Comparison of ENCODE assay signal across 11 cellular contexts in the genomic region with DNA sequence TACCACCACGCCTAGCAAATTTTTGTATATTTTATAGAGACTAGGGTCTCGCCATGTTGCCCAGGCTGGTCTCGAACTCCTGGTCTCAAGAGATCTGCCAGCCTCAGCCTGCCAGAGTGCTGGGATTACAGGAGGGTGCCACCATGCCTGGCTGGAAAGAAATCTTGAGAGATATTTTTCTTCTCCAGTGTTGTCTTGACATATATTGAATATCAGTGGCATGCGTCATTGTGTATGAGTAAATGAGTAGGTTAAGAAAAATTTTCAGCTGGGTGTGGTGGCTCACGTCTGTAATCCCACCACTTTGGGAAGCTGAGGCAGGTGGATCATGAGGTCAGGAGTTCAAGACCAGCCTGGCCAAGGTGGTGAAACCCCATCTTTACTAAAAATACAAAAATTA. TPM values are rescaled to one million over a fixed set of nuclear protein-coding genes. Genes with fewer than 3 reads are reported as not detected.
"Had no signal": no experiment of that assay in that cellular context is flagged by ENCODE, and none has a peak within 500 bp of the region (broad histone marks: within the 10 kb centered on the region; RNA-seq: fewer than 3 reads in every experiment).

No MANE protein-coding gene starts in this region.

- H3K36me3 ChIP-seq: cardiac muscle cell, ovary, right lobe of liver, stomach, upper lobe of right lung had no signal

- H3K27me3 ChIP-seq: cardiac muscle cell, dorsolateral prefrontal cortex, ovary, right lobe of liver, testis, upper lobe of right lung had no signal

- H3K4me3 ChIP-seq: cardiac muscle cell, dorsolateral prefrontal cortex, ovary, right lobe of liver, stomach, testis, upper lobe of right lung had no signal

- H3K27ac ChIP-seq: cardiac muscle cell, dorsolateral prefrontal cortex, ovary, right lobe of liver, testis, upper lobe of right lung had no signal

- ATAC-seq: right lobe of liver, upper lobe of right lung had no signal

- H3K9me3 ChIP-seq: ovary, right lobe of liver, stomach, testis, upper lobe of right lung had no signal

- DNase-seq: activated CD4-positive, alpha-beta T cell treated with anti-CD3 and anti-CD28 coated beads, Interleukin-2, amount 50 U/mL, for 1 hour; activated CD8-positive, alpha-beta memory T cell treated with anti-CD3 and anti-CD28 coated beads for 24 hours; activated naive CD8-positive, alpha-beta T cell treated with anti-CD3 and anti-CD28 coated beads for 36 hours; dorsolateral prefrontal cortex; naive B cell; ovary; right lobe of liver; stomach; testis; upper lobe of right lung had no signal

RNA-seq across cellular contexts. Expression of gene RBPMS2, which starts 53.6 kb away (rescaled TPM):
- total RNA-seq: activated naive CD8-positive, alpha-beta T cell treated with anti-CD3 and anti-CD28 coated beads for 36 hours had no signal
